In the genomic region with DNA sequence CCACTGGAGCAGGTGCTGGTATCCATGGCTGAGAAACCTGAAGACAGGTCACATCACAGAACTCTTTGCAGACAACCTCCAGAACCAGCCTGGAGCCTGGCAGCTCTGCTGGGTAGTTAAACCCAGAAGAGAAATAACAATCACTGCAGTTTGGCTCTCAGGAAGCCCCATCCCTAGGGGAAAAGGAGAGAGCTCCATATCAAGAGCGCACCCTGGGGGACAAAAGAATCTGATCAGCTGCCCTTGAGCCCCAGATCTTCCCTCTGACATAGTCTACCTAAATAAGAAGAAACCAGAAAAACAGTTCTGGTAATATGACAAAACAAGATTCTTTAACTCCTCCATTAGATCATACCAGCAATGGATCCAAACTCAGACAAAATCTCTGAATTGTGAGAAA, we compare ENCODE assay signal across 26 cellular contexts.
A peak's percentile ranks its signal among the peaks of the same experiment; 100 is the strongest.
DNase-seq lines count a peak whose midpoint lies in the region; ATAC-seq and TF ChIP-seq lines count a peak whose summit lies in the region.
"Had no signal": no experiment of that assay in that cellular context is flagged by ENCODE, and none has a peak within 500 bp of the region (broad histone marks: within the 10 kb centered on the region; RNA-seq: fewer than 3 reads in every experiment).

No MANE protein-coding gene starts in this region.

- H2AFZ ChIP-seq in osteoblast (ENCODE audit: low read length): no peak overlapping the region
- H2AFZ ChIP-seq: PC-9 had no signal

- H3K36me3 ChIP-seq in osteoblast (ENCODE audit: insufficient read depth, low read length) (no peaks in the 10 kb centered on the region), spleen (no peaks in the 10 kb centered on the region)
- H3K36me3 ChIP-seq: ovary, SJSA1, tibial artery had no signal

- no peak overlapping the region for H3K4me3 ChIP-seq in osteoblast (ENCODE audit: insufficient read depth, low read length)
- H3K4me3 ChIP-seq in spleen: no peak overlapping the region
- H3K4me3 ChIP-seq: GM12878, lung, ovary, PC-9, SJSA1, tibial artery had no signal

- H3K4me2 ChIP-seq in osteoblast (ENCODE audit: insufficient read depth, low read length): no peak overlapping the region
- H3K4me2 ChIP-seq: PC-9 had no signal

- H3K27ac Mint-ChIP-seq in endothelial cell (ENCODE audit: unreplicated experiment): no peak overlapping the region
- no peak overlapping the region for H3K27ac Mint-ChIP-seq in CD4-positive, alpha-beta T cell
- H3K27ac Mint-ChIP-seq: activated CD8-positive, alpha-beta T cell treated with anti-CD3 and anti-CD28 coated beads for 36 hours; stimulated activated naive B cell treated with anti-CD40 and anti-IgM and Interleukin-4, amounts not matched to agents 10 μg/mL and 1 μg/mL and 100 μg/mL, for 72 hours had no signal

- no peaks in the 10 kb centered on the region for H4K20me1 ChIP-seq in osteoblast (ENCODE audit: insufficient read depth, low read length)

- TF ChIP-seq POLR2A in spleen (IDR thresholded peaks at IDR 0.05): no peak

- POLR2A ChIA-PET in CD4-positive, alpha-beta T cell (lab: Charles Lee): no interaction called here

- CTCF ChIA-PET in CD4-positive, alpha-beta T cell (lab: Charles Lee): no interaction called here

- H3K4me1 ChIP-seq in osteoblast (ENCODE audit: insufficient read depth, low read length) (no peaks in the 10 kb centered on the region), spleen (no peaks in the 10 kb centered on the region)
- H3K4me1 ChIP-seq: SJSA1, tibial artery had no signal

- H3K4me3 Mint-ChIP-seq in endothelial cell (ENCODE audit: unreplicated experiment): no peak overlapping the region
- no peak overlapping the region for H3K4me3 Mint-ChIP-seq in CD4-positive, alpha-beta T cell
- H3K4me3 Mint-ChIP-seq: activated CD8-positive, alpha-beta T cell treated with anti-CD3 and anti-CD28 coated beads for 36 hours; central memory CD8-positive, alpha-beta T cell; stimulated activated naive B cell treated with anti-CD40 and anti-IgM and Interleukin-4, amounts not matched to agents 10 μg/mL and 1 μg/mL and 100 μg/mL, for 72 hours had no signal

- no peak for ATAC-seq in CD4-positive, alpha-beta T cell (ENCODE audit: poor library complexity)
- ATAC-seq: activated CD8-positive, alpha-beta T cell treated with anti-CD3 and anti-CD28 coated beads for 36 hours; GM12878; sciatic nerve; stimulated activated naive B cell treated with anti-CD40 and anti-IgM and Interleukin-4, amounts not matched to agents 10 μg/mL and 1 μg/mL and 100 μg/mL, for 72 hours had no signal

- no peaks in the 10 kb centered on the region for H3K36me3 Mint-ChIP-seq in endothelial cell (ENCODE audit: low read depth, unreplicated experiment)
- H3K36me3 Mint-ChIP-seq in CD4-positive, alpha-beta T cell (ENCODE audit: low read depth): no peaks in the 10 kb centered on the region
- H3K36me3 Mint-ChIP-seq: stimulated activated naive B cell treated with anti-CD40 and anti-IgM and Interleukin-4, amounts not matched to agents 10 μg/mL and 1 μg/mL and 100 μg/mL, for 72 hours had no signal

- H3K4me1 Mint-ChIP-seq in endothelial cell (ENCODE audit: unreplicated experiment): no peaks in the 10 kb centered on the region
- H3K4me1 Mint-ChIP-seq in CD4-positive, alpha-beta T cell (ENCODE audit: low read depth): no peaks in the 10 kb centered on the region
- H3K4me1 Mint-ChIP-seq: central memory CD8-positive, alpha-beta T cell; stimulated activated naive B cell treated with anti-CD40 and anti-IgM and Interleukin-4, amounts not matched to agents 10 μg/mL and 1 μg/mL and 100 μg/mL, for 72 hours had no signal

- WGBS in spleen, 5 donors: 54 to 100% (median 89%) methylated on average over 1 of the region's 1 CpG

- no peaks in the 10 kb centered on the region for H3K9me3 ChIP-seq in osteoblast (ENCODE audit: low read depth, low read length)
- no peaks in the 10 kb centered on the region for H3K9me3 ChIP-seq in CD4-positive, alpha-beta T cell (ENCODE audit: control insufficient read depth, low read length)
- peaks cover 0 to 5% (median 0%) of the 10 kb centered on the region in 8 donors for H3K9me3 ChIP-seq in spleen
- H3K9me3 ChIP-seq: ovary, tibial artery had no signal

- H3K27me3 ChIP-seq in osteoblast (ENCODE audit: insufficient read depth, low read length): no peaks in the 10 kb centered on the region
- H3K27me3 ChIP-seq in CD4-positive, alpha-beta T cell (ENCODE audit: control insufficient read depth, insufficient read depth, low read length): no peaks in the 10 kb centered on the region
- H3K27me3 ChIP-seq in spleen (replicated peaks in 1 of 7): no peaks in the 10 kb centered on the region
- H3K27me3 ChIP-seq: ovary, SJSA1, tibial artery had no signal

- no peaks in the 10 kb centered on the region for H3K27me3 Mint-ChIP-seq in endothelial cell (ENCODE audit: unreplicated experiment)
- no peaks in the 10 kb centered on the region for H3K27me3 Mint-ChIP-seq in CD4-positive, alpha-beta T cell
- H3K27me3 Mint-ChIP-seq: activated CD8-positive, alpha-beta T cell treated with anti-CD3 and anti-CD28 coated beads for 36 hours; central memory CD8-positive, alpha-beta T cell; stimulated activated naive B cell treated with anti-CD40 and anti-IgM and Interleukin-4, amounts not matched to agents 10 μg/mL and 1 μg/mL and 100 μg/mL, for 72 hours had no signal

- no peak overlapping the region for H3K27ac ChIP-seq in osteoblast (ENCODE audit: low read depth, low read length)
- no peak overlapping the region for H3K27ac ChIP-seq in CD4-positive, alpha-beta T cell (ENCODE audit: low read depth, low read length)
- H3K27ac ChIP-seq in spleen: no peak overlapping the region
- H3K27ac ChIP-seq: ovary, PC-9, SJSA1, tibial artery had no signal

- intact Hi-C loops in CD4-positive, alpha-beta T cell (cut with DNase I, micrococcal nuclease): no loop called here
- intact Hi-C loops in spleen (cut with DNase I; ENCODE audit: low total_unique reads): no loop called here

- DNase-seq in GM04504 (ENCODE audit: low read depth) (peak; percentile 0), NCI-H1092 (lab: John Stamatoyannopoulos, UW) (peak; percentile 16), endothelial cell (ENCODE audit: low spot score) (peak; percentile 26), osteoblast (ENCODE audit: insufficient read length, low spot score, missing footprints) (no peak), T-helper 9 cell (no peak), spleen (no peak)
- no peak for DNase-seq in CD4-positive, alpha-beta T cell
- DNase-seq: activated CD4-positive, CD25-positive, alpha-beta regulatory T cell; activated CD8-positive, alpha-beta T cell treated with anti-CD3 and anti-CD28 coated beads for 36 hours; activated naive CD4-positive, alpha-beta T cell treated with Interleukin-2 at 50 U/mL for 16 hours; activated T-cell treated with anti-CD3 and anti-CD28 coated beads, Interleukin-2, amount 50 U/mL, for 1 hour; AML-193; anterior cingulate cortex; Calu3; effector CD4-positive, alpha-beta T cell; NCI-H774; ovary; PC-9; stimulated activated naive B cell treated with anti-CD40 and anti-IgM and Interleukin-4, amounts not matched to agents 10 μg/mL and 1 μg/mL and 100 μg/mL, for 72 hours; T-helper 2 cell; tibial artery had no signal

- H3K9me3 Mint-ChIP-seq in endothelial cell (ENCODE audit: unreplicated experiment): no peaks in the 10 kb centered on the region
- peaks cover 8% of the 10 kb centered on the region for H3K9me3 Mint-ChIP-seq in CD4-positive, alpha-beta T cell

- no peaks in the 10 kb centered on the region for H3K79me2 ChIP-seq in osteoblast (ENCODE audit: insufficient read depth, low read length)

- TF ChIP-seq CTCF in endothelial cell (IDR thresholded peaks at IDR 0.05; ENCODE audit: unreplicated experiment) (no peak), osteoblast (IDR thresholded peaks at IDR 0.05; ENCODE audit: extremely low read depth, low read depth, low read length) (peak; percentile 18), spleen (IDR thresholded peaks at IDR 0.05 in 8 of 11, conservative IDR thresholded peaks at IDR 0.05 in 3 of 11) (no peak)
- no peak for TF ChIP-seq CTCF in CD4-positive, alpha-beta T cell (IDR thresholded peaks at IDR 0.05)

Comparison
In these comparisons a context has a peak if more than half of its experiments do, and no peak if none do; other contexts are left out.
1. DNase-seq: peak in GM04504 (single experiment), NCI-H1092 (single experiment) and endothelial cell (single experiment); none in osteoblast (single experiment), T-helper 9 cell (single experiment), CD4-positive, alpha-beta T cell (0 of 10) and spleen (single experiment).